In the genomic region with DNA sequence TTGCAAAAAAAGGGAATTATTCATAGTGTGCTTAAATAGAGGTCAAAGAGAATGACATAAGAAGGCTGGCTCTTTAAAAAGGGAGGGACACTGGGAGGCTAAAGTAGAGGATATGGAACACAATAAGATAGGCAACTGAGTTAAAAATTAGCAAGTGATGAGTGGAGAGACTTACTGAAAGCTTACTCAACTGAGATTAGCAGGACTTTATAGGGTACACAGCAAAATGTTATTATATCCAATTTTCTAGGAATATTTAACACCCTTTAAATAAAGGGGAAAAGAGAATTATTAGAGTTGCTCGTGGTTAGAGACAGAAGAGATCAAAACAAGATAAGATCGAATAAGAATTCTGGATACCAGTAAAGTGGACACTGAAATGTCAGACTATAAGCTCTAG, we compare ENCODE assay signal across 24 cellular contexts.
"Had no signal": no experiment of that assay in that cellular context is flagged by ENCODE, and none has a peak within 500 bp of the region (broad histone marks: within the 10 kb centered on the region; RNA-seq: fewer than 3 reads in every experiment).

No MANE protein-coding gene starts in this region.

- H3K4me1 Mint-ChIP-seq: immature natural killer cell; naive B cell; natural killer cell; neural progenitor cell; stimulated activated naive B cell treated with anti-CD40 and anti-IgM and Interleukin-4, amounts not matched to agents 10 μg/mL and 1 μg/mL and 100 μg/mL, for 72 hours had no signal

- H3K27ac Mint-ChIP-seq: immature natural killer cell; naive B cell; natural killer cell; nephron progenitor cell; neural progenitor cell; stimulated activated naive B cell treated with anti-CD40 and anti-IgM and Interleukin-4, amounts not matched to agents 10 μg/mL and 1 μg/mL and 100 μg/mL, for 72 hours had no signal

- ATAC-seq: left colon; left lung; lower lobe of right lung; natural killer cell; psoas muscle; right lobe of liver; stimulated activated naive B cell treated with anti-CD40 and anti-IgM and Interleukin-4, amounts not matched to agents 10 μg/mL and 1 μg/mL and 100 μg/mL, for 72 hours; stimulated activated naive CD8-positive, alpha-beta T cell treated with anti-CD3 and anti-CD28 coated beads, Interleukin-15, Interleukin-2, amounts not matched to agents 100 U/mL and 50 U/mL, for 24 hours had no signal

- FAIRE-seq: islet of Langerhans had no signal

- H3K36me3 Mint-ChIP-seq: immature natural killer cell; naive B cell; natural killer cell; stimulated activated naive B cell treated with anti-CD40 and anti-IgM and Interleukin-4, amounts not matched to agents 10 μg/mL and 1 μg/mL and 100 μg/mL, for 72 hours had no signal

- H3K27me3 Mint-ChIP-seq: naive B cell; stimulated activated naive B cell treated with anti-CD40 and anti-IgM and Interleukin-4, amounts not matched to agents 10 μg/mL and 1 μg/mL and 100 μg/mL, for 72 hours had no signal

- H3K4me3 Mint-ChIP-seq: immature natural killer cell; naive B cell; natural killer cell; nephron progenitor cell; neural progenitor cell; stimulated activated naive B cell treated with anti-CD40 and anti-IgM and Interleukin-4, amounts not matched to agents 10 μg/mL and 1 μg/mL and 100 μg/mL, for 72 hours had no signal

- H3K9me3 Mint-ChIP-seq: nephron progenitor cell; neural progenitor cell; stimulated activated naive B cell treated with anti-CD40 and anti-IgM and Interleukin-4, amounts not matched to agents 10 μg/mL and 1 μg/mL and 100 μg/mL, for 72 hours had no signal

- DNase-seq: hypothalamus; immature natural killer cell; left colon; left lung; lower lobe of right lung; mammary epithelial cell; mesenchymal stem cell; naive B cell; natural killer cell; nephron progenitor cell; occipital lobe; psoas muscle; right lobe of liver; stimulated activated CD4-positive, alpha-beta T cell treated with anti-CD3 and anti-CD28 coated beads, Interleukin-1b, Interleukin-23, amount 100 ng/mL, for 48 hours; stimulated activated CD4-positive, alpha-beta T cell treated with anti-CD3 and anti-CD28 coated beads, Interleukin-2, amount 100 ng/mL, for 48 hours; stimulated activated naive B cell treated with anti-CD40 and anti-IgM and Interleukin-4, amounts not matched to agents 10 μg/mL and 1 μg/mL and 100 μg/mL, for 72 hours; stimulated activated naive CD8-positive, alpha-beta T cell treated with anti-CD3 and anti-CD28 coated beads, Interleukin-15, Interleukin-2, amounts not matched to agents 100 U/mL and 50 U/mL, for 24 hours; stomach; testis; thyroid gland; transverse colon; upper lobe of left lung had no signal
